In genomic region chr1:224431726-224432125, GRCh38 we compare ENCODE assay signal across 9 cellular contexts. TPM values are rescaled to one million over a fixed set of nuclear protein-coding genes. Genes with fewer than 3 reads are reported as not detected.
A peak's percentile ranks its signal among the peaks of the same experiment; 100 is the strongest.
DNase-seq lines count a peak whose midpoint lies in the region; ATAC-seq and TF ChIP-seq lines count a peak whose summit lies in the region.
"Had no signal": no experiment of that assay in that cellular context is flagged by ENCODE, and none has a peak within 500 bp of the region (broad histone marks: within the 10 kb centered on the region; RNA-seq: fewer than 3 reads in every experiment).

No MANE protein-coding gene starts in this region.

- DNase-seq in heart right ventricle (no peak), cardiac septum (ENCODE audit: low spot score) (no peak), astrocyte of the cerebellum (ENCODE audit: low read depth) (no peak), memory B cell (ENCODE audit: low spot score in 2 of 2) (no peak), vagina (ENCODE audit: extremely low spot score in 2 of 2) (no peak), NCI-H1092 (lab: John Stamatoyannopoulos, UW) (no peak)
- DNase-seq: stimulated activated CD8-positive, alpha-beta memory T cell treated with anti-CD3 and anti-CD28 coated beads, Interleukin-4, amount 100 ng/mL, for 48 hours had no signal

- H3K4me3 ChIP-seq in heart right ventricle = peak overlapping the region in 9 of 10 donors; percentile 85 to 97 (median 88)
- peak overlapping the region; percentile 75 for H3K4me3 ChIP-seq in astrocyte of the cerebellum (ENCODE audit: low read depth, low read length)
- peak overlapping the region; percentile 75 to 83 for H3K4me3 ChIP-seq in vagina

- peaks cover 0 to 46% (median 0%) of the 10 kb centered on the region in 9 donors for H3K36me3 ChIP-seq in heart right ventricle
- H3K36me3 ChIP-seq in vagina = peaks cover 0 to 3% of the 10 kb centered on the region in 2 donors

- H3K27ac ChIP-seq in heart right ventricle = peak overlapping the region in 8 of 10 donors; percentile 14 to 98 (median 97)
- peak overlapping the region; percentile 99 for H3K27ac ChIP-seq in vagina

- H3K36me3 Mint-ChIP-seq in memory B cell = peaks cover 7% of the 10 kb centered on the region

- peak overlapping the region; percentile 89 for H3K27ac Mint-ChIP-seq in memory B cell

- peak overlapping the region; percentile 93 for H3K4me3 Mint-ChIP-seq in memory B cell

- peaks cover 17 to 75% (median 64%) of the 10 kb centered on the region in 9 donors for H3K4me1 ChIP-seq in heart right ventricle
- peaks cover 70% of the 10 kb centered on the region for H3K4me1 ChIP-seq in vagina

- H3K27me3 ChIP-seq in heart right ventricle (no peaks in the 10 kb centered on the region), vagina (no peaks in the 10 kb centered on the region)

- ATAC-seq in heart right ventricle (no peak), memory B cell (ENCODE audit: low read depth) (no peak), GM18861 (IDR thresholded peaks at IDR 0.05; ENCODE audit: unreplicated experiment) (no peak), GM18858 (IDR thresholded peaks at IDR 0.05; ENCODE audit: unreplicated experiment) (no peak)

- no peaks in the 10 kb centered on the region for H3K27me3 Mint-ChIP-seq in memory B cell

- in situ Hi-C loops in astrocyte of the cerebellum (cut with HindIII; ENCODE audit: low sequenced_read_pairs) = no loop called here

- no peaks in the 10 kb centered on the region for H3K9me3 Mint-ChIP-seq in memory B cell

- H3K9me3 ChIP-seq in heart right ventricle (no peaks in the 10 kb centered on the region), vagina (no peaks in the 10 kb centered on the region)

- peaks cover 36% of the 10 kb centered on the region for H3K4me1 Mint-ChIP-seq in memory B cell

- no peak for TF ChIP-seq POLR2A in vagina (IDR thresholded peaks at IDR 0.05)

- intact Hi-C loops in heart right ventricle (cut with DNase I) (loop anchor here in 1 of 10 donors (5.0 to 10.0 kb wide), 2 partner anchors 44 to 247 kb away; partner anchors contain the start of gene DEGS1), cardiac septum (cut with DNase I) (no loop called here), vagina (cut with DNase I) (no loop called here)

- TF ChIP-seq CTCF in heart right ventricle (IDR thresholded peaks at IDR 0.05) = no peak
- TF ChIP-seq CTCF in astrocyte of the cerebellum (IDR thresholded peaks at IDR 0.05; ENCODE audit: low read depth, low read length, missing control alignments) = no peak
- TF ChIP-seq CTCF in vagina (IDR thresholded peaks at IDR 0.05) = no peak

- WGBS in heart right ventricle, 2 donors = 5 to 9% methylated on average over 2 of the region's 2 CpGs

RNA-seq across cellular contexts. Expression of gene WDR26, which starts 2.9 kb away (rescaled TPM):
- total RNA-seq in heart right ventricle = 10 to 100 TPM; 58.9 to 81.3 (median 71.8) TPM
- polyA plus RNA-seq in heart right ventricle = 10 to 100 TPM; 15.8 to 22.5 TPM
- 61.8 TPM for total RNA-seq in cardiac septum
- total RNA-seq in vagina = 77.3 TPM
